Comparison of ENCODE assay signal across 15 cellular contexts in genomic region chr16:57889960-57890751, GRCh38.
DNase-seq lines count a peak whose midpoint lies in the region; ATAC-seq and TF ChIP-seq lines count a peak whose summit lies in the region.
"Had no signal": no experiment of that assay in that cellular context is flagged by ENCODE, and none has a peak within 500 bp of the region (broad histone marks: within the 10 kb centered on the region; RNA-seq: fewer than 3 reads in every experiment).

No MANE protein-coding gene starts in this region.

- peak overlapping the region in 3 of 4 donors; percentile 37 to 74 (median 38) for H3K27ac ChIP-seq in body of pancreas
- H3K27ac ChIP-seq in right atrium auricular region: peak overlapping the region; percentile 8 to 55
- H3K27ac ChIP-seq: prostate gland had no signal

- H3K27ac Mint-ChIP-seq in stimulated activated effector memory CD8-positive, alpha-beta T cell treated with anti-CD3 and anti-CD28 coated beads, Interleukin-12 subunit alpha, Interleukin-12 subunit beta, amount 100 ng/mL, for 72 hours: peak overlapping the region; percentile 24
- no peak overlapping the region for H3K27ac Mint-ChIP-seq in activated naive CD8-positive, alpha-beta T cell treated with anti-CD3 and anti-CD28 coated beads, Interleukin-2, amount 50 U/mL, for 24 hours
- no peak overlapping the region for H3K27ac Mint-ChIP-seq in activated T-helper 2 cell treated with anti-CD3 and anti-CD28 coated beads, Interferon-gamma antibody, Interleukin-2, Interleukin-4, amounts not matched to agents 10 μg/mL and 5 μg/mL and 100 μg/mL, durations not matched to agents 14 hours and 24 hours and 36 hours
- no peak overlapping the region for H3K27ac Mint-ChIP-seq in activated naive CD4-positive, alpha-beta T cell treated with anti-CD3 and anti-CD28 coated beads, Interleukin-2, amount 10 ng/mL, durations not matched to agents 7 days and 5 days
- H3K27ac Mint-ChIP-seq: activated naive CD8-positive, alpha-beta T cell had no signal

- H3K9me3 ChIP-seq in body of pancreas: no peaks in the 10 kb centered on the region
- H3K9me3 ChIP-seq in right atrium auricular region: no peaks in the 10 kb centered on the region
- H3K9me3 ChIP-seq: prostate gland had no signal

- peaks cover 17% of the 10 kb centered on the region for H3K4me1 Mint-ChIP-seq in stimulated activated effector memory CD8-positive, alpha-beta T cell treated with anti-CD3 and anti-CD28 coated beads, Interleukin-12 subunit alpha, Interleukin-12 subunit beta, amount 100 ng/mL, for 72 hours
- peaks cover 2% of the 10 kb centered on the region for H3K4me1 Mint-ChIP-seq in activated naive CD8-positive, alpha-beta T cell treated with anti-CD3 and anti-CD28 coated beads, Interleukin-2, amount 50 U/mL, for 24 hours
- H3K4me1 Mint-ChIP-seq in activated T-helper 2 cell treated with anti-CD3 and anti-CD28 coated beads, Interferon-gamma antibody, Interleukin-2, Interleukin-4, amounts not matched to agents 10 μg/mL and 5 μg/mL and 100 μg/mL, durations not matched to agents 14 hours and 24 hours and 36 hours (ENCODE audit: low read depth): peaks cover 10% of the 10 kb centered on the region
- peaks cover 13% of the 10 kb centered on the region for H3K4me1 Mint-ChIP-seq in activated naive CD4-positive, alpha-beta T cell treated with anti-CD3 and anti-CD28 coated beads, Interleukin-2, amount 10 ng/mL, durations not matched to agents 7 days and 5 days

- TF ChIP-seq CTCF in body of pancreas (IDR thresholded peaks at IDR 0.05): no peak
- no peak for TF ChIP-seq CTCF in right atrium auricular region (IDR thresholded peaks at IDR 0.05)

- no peaks in the 10 kb centered on the region for H3K36me3 ChIP-seq in body of pancreas (replicated peaks in 1 of 2; ENCODE audit: insufficient read depth in 1 of 2, low read depth in 2 of 2)
- no peaks in the 10 kb centered on the region for H3K36me3 ChIP-seq in right atrium auricular region
- H3K36me3 ChIP-seq: prostate gland had no signal

- no peak overlapping the region for H3K4me3 Mint-ChIP-seq in stimulated activated effector memory CD8-positive, alpha-beta T cell treated with anti-CD3 and anti-CD28 coated beads, Interleukin-12 subunit alpha, Interleukin-12 subunit beta, amount 100 ng/mL, for 72 hours
- no peak overlapping the region for H3K4me3 Mint-ChIP-seq in activated naive CD8-positive, alpha-beta T cell treated with anti-CD3 and anti-CD28 coated beads, Interleukin-2, amount 50 U/mL, for 24 hours
- no peak overlapping the region for H3K4me3 Mint-ChIP-seq in activated T-helper 2 cell treated with anti-CD3 and anti-CD28 coated beads, Interferon-gamma antibody, Interleukin-2, Interleukin-4, amounts not matched to agents 10 μg/mL and 5 μg/mL and 100 μg/mL, durations not matched to agents 14 hours and 24 hours and 36 hours (ENCODE audit: low read depth)
- H3K4me3 Mint-ChIP-seq in activated naive CD4-positive, alpha-beta T cell treated with anti-CD3 and anti-CD28 coated beads, Interleukin-2, amount 10 ng/mL, durations not matched to agents 7 days and 5 days: no peak overlapping the region
- H3K4me3 Mint-ChIP-seq: activated naive CD8-positive, alpha-beta T cell had no signal

- ATAC-seq in body of pancreas (no peak), HG03159 (IDR thresholded peaks at IDR 0.05; ENCODE audit: unreplicated experiment) (no peak)
- no peak for ATAC-seq in stimulated activated effector memory CD8-positive, alpha-beta T cell treated with anti-CD3 and anti-CD28 coated beads, Interleukin-12 subunit alpha, Interleukin-12 subunit beta, amount 100 ng/mL, for 72 hours
- ATAC-seq in activated naive CD8-positive, alpha-beta T cell treated with anti-CD3 and anti-CD28 coated beads, Interleukin-2, amount 50 U/mL, for 24 hours: no peak

- CTCF ChIA-PET in activated naive CD4-positive, alpha-beta T cell treated with anti-CD3 and anti-CD28 coated beads, Interleukin-2, amount 10 ng/mL, durations not matched to agents 7 days and 5 days (lab: Charles Lee): interaction anchor here (0.8 kb wide), 1 partner anchor 308 kb away, joined by 3 read pairs; no protein-coding TSS in a partner anchor

- H3K36me3 Mint-ChIP-seq in stimulated activated effector memory CD8-positive, alpha-beta T cell treated with anti-CD3 and anti-CD28 coated beads, Interleukin-12 subunit alpha, Interleukin-12 subunit beta, amount 100 ng/mL, for 72 hours: no peaks in the 10 kb centered on the region
- H3K36me3 Mint-ChIP-seq in activated naive CD8-positive, alpha-beta T cell treated with anti-CD3 and anti-CD28 coated beads, Interleukin-2, amount 50 U/mL, for 24 hours (ENCODE audit: low read depth): no peaks in the 10 kb centered on the region
- no peaks in the 10 kb centered on the region for H3K36me3 Mint-ChIP-seq in activated T-helper 2 cell treated with anti-CD3 and anti-CD28 coated beads, Interferon-gamma antibody, Interleukin-2, Interleukin-4, amounts not matched to agents 10 μg/mL and 5 μg/mL and 100 μg/mL, durations not matched to agents 14 hours and 24 hours and 36 hours (ENCODE audit: low read depth)
- no peaks in the 10 kb centered on the region for H3K36me3 Mint-ChIP-seq in activated naive CD4-positive, alpha-beta T cell treated with anti-CD3 and anti-CD28 coated beads, Interleukin-2, amount 10 ng/mL, durations not matched to agents 7 days and 5 days
- H3K36me3 Mint-ChIP-seq: activated naive CD8-positive, alpha-beta T cell had no signal

- no peak for TF ChIP-seq POLR2A in body of pancreas (IDR thresholded peaks at IDR 0.05)

- intact Hi-C loops in body of pancreas (cut with DNase I): no loop called here
- intact Hi-C loops in activated T-helper 2 cell treated with anti-CD3 and anti-CD28 coated beads, Interferon-gamma antibody, Interleukin-2, Interleukin-4, amounts not matched to agents 10 μg/mL and 5 μg/mL and 100 μg/mL, durations not matched to agents 14 hours and 24 hours and 36 hours (cut with micrococcal nuclease): loop anchor here (10.0 kb wide), 2 partner anchors 235 to 315 kb away; partner anchors contain the start of gene CFAP20

- H3K4me3 ChIP-seq in body of pancreas (no peak overlapping the region), right atrium auricular region (no peak overlapping the region)
- H3K4me3 ChIP-seq: prostate gland had no signal

- DNase-seq in HCEC 1CT (peak; percentile 27), body of pancreas (peak in 1 of 4 donors; percentile 54), right atrium auricular region (ENCODE audit: low spot score) (no peak)
- no peak for DNase-seq in stimulated activated effector memory CD8-positive, alpha-beta T cell treated with anti-CD3 and anti-CD28 coated beads, Interleukin-12 subunit alpha, Interleukin-12 subunit beta, amount 100 ng/mL, for 72 hours (ENCODE audit: low spot score in 2 of 2)
- no peak for DNase-seq in activated naive CD8-positive, alpha-beta T cell treated with anti-CD3 and anti-CD28 coated beads, Interleukin-2, amount 50 U/mL, for 24 hours
- DNase-seq in activated T-helper 2 cell treated with anti-CD3 and anti-CD28 coated beads, Interferon-gamma antibody, Interleukin-2, Interleukin-4, amounts not matched to agents 10 μg/mL and 5 μg/mL and 100 μg/mL, durations not matched to agents 14 hours and 24 hours and 36 hours (ENCODE audit: low spot score): no peak
- DNase-seq in activated naive CD4-positive, alpha-beta T cell treated with anti-CD3 and anti-CD28 coated beads, Interleukin-2, amount 10 ng/mL, durations not matched to agents 7 days and 5 days: no peak
- DNase-seq: effector CD4-positive, alpha-beta T cell; midbrain; NCI-H1092 treated with DMSO at 0.1 percent for 48 hours; NCI-H345; T-helper 9 cell had no signal

- H3K27me3 ChIP-seq in body of pancreas (no peaks in the 10 kb centered on the region), right atrium auricular region (no peaks in the 10 kb centered on the region)

- whole genome bisulfite sequencing in body of pancreas, 2 donors: 38 to 42% methylated on average over 9 of the region's 9 CpGs

- H3K4me1 ChIP-seq in body of pancreas (peaks cover 40% of the 10 kb centered on the region), right atrium auricular region (peaks cover 0 to 5% of the 10 kb centered on the region in 2 donors)
- H3K4me1 ChIP-seq: prostate gland had no signal

- H3K9me3 Mint-ChIP-seq in stimulated activated effector memory CD8-positive, alpha-beta T cell treated with anti-CD3 and anti-CD28 coated beads, Interleukin-12 subunit alpha, Interleukin-12 subunit beta, amount 100 ng/mL, for 72 hours: no peaks in the 10 kb centered on the region
- no peaks in the 10 kb centered on the region for H3K9me3 Mint-ChIP-seq in activated naive CD8-positive, alpha-beta T cell treated with anti-CD3 and anti-CD28 coated beads, Interleukin-2, amount 50 U/mL, for 24 hours
- H3K9me3 Mint-ChIP-seq in activated T-helper 2 cell treated with anti-CD3 and anti-CD28 coated beads, Interferon-gamma antibody, Interleukin-2, Interleukin-4, amounts not matched to agents 10 μg/mL and 5 μg/mL and 100 μg/mL, durations not matched to agents 14 hours and 24 hours and 36 hours: no peaks in the 10 kb centered on the region
- H3K9me3 Mint-ChIP-seq in activated naive CD4-positive, alpha-beta T cell treated with anti-CD3 and anti-CD28 coated beads, Interleukin-2, amount 10 ng/mL, durations not matched to agents 7 days and 5 days: no peaks in the 10 kb centered on the region

- peaks cover 28% of the 10 kb centered on the region for H3K27me3 Mint-ChIP-seq in activated naive CD8-positive, alpha-beta T cell treated with anti-CD3 and anti-CD28 coated beads, Interleukin-2, amount 50 U/mL, for 24 hours
- peaks cover 23% of the 10 kb centered on the region for H3K27me3 Mint-ChIP-seq in activated T-helper 2 cell treated with anti-CD3 and anti-CD28 coated beads, Interferon-gamma antibody, Interleukin-2, Interleukin-4, amounts not matched to agents 10 μg/mL and 5 μg/mL and 100 μg/mL, durations not matched to agents 14 hours and 24 hours and 36 hours (ENCODE audit: low read depth)
- peaks cover 56% of the 10 kb centered on the region for H3K27me3 Mint-ChIP-seq in activated naive CD4-positive, alpha-beta T cell treated with anti-CD3 and anti-CD28 coated beads, Interleukin-2, amount 10 ng/mL, durations not matched to agents 7 days and 5 days
